ENCODE assay signal across 8 cellular contexts in the genomic region with DNA sequence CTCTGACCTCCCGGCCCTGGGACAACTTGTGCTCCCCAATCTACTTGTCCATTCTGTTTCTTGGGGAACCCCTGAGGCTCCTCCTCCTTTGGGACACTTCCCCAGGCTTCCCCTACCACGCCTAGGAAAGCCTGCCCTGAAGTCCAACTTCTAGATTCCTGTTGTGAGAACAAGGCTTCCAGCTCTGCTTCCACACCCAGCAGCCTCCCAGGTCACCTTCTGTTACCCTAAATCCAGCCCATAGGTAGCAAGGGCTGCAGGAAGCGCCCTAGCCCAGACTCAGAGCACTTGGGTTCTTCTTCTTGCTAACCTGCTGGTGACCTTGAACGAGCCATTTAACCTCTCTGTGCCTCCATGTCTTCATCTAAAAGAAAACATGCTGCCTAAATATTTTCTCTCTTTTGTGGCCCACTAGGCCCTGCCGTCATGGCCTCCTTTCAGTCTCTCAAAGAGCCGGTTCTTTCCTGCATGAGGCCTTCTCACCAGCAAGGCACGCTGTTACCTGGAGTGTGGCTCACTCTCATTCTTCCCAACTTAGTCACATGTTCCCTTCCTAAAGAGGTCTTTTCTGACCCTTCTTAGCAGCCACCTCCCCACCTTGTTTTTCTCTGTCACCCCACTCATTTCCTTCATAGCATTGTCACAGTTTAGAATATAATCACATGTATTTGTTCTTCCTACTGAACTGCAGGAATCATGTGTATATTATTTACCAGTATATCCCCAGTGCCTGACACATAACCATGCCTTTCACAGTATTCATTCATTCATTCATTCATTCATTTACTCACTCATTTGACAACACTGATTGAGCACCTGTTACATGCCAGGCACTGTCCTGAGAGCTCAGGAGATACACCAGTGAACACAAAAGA. TPM values are rescaled to one million over a fixed set of nuclear protein-coding genes. Genes with fewer than 3 reads are reported as not detected.
DNase-seq lines count a peak whose midpoint lies in the region; ATAC-seq and TF ChIP-seq lines count a peak whose summit lies in the region.

No MANE protein-coding gene starts in this region.

- no peak for DNase-seq in heart right ventricle
- DNase-seq in Right ventricle myocardium inferior (ENCODE audit: missing footprints): no peak
- DNase-seq in astrocyte of the spinal cord (ENCODE audit: low read depth, low spot score): no peak
- no peak for DNase-seq in lower lobe of right lung
- DNase-seq in AML-193 (lab: John Stamatoyannopoulos, UW): no peak
- no peak for DNase-seq in posterior cingulate gyrus
- no peak for DNase-seq in NCI-H1930 (lab: John Stamatoyannopoulos, UW)

- H3K9me3 ChIP-seq in heart right ventricle (no peaks in the 10 kb centered on the region), lower lobe of right lung (no peaks in the 10 kb centered on the region)

- in situ Hi-C loops in astrocyte of the spinal cord (cut with HindIII; ENCODE audit: low sequenced_read_pairs): no loop called here

- peak overlapping the region; percentile 89 to 99 (median 98) for H3K27ac ChIP-seq in heart right ventricle
- peak overlapping the region; percentile 100 for H3K27ac ChIP-seq in lower lobe of right lung
- H3K27ac ChIP-seq in urinary bladder (ENCODE audit: low read depth): no peak overlapping the region

- peaks cover 0 to 27% (median 12%) of the 10 kb centered on the region in 9 donors for H3K36me3 ChIP-seq in heart right ventricle
- peaks cover 19% of the 10 kb centered on the region for H3K36me3 ChIP-seq in lower lobe of right lung
- no peaks in the 10 kb centered on the region for H3K36me3 ChIP-seq in urinary bladder (ENCODE audit: insufficient read depth)

- TF ChIP-seq CTCF in heart right ventricle (IDR thresholded peaks at IDR 0.05): no peak
- no peak for TF ChIP-seq CTCF in astrocyte of the spinal cord (IDR thresholded peaks at IDR 0.05; ENCODE audit: low read depth, low read length)
- TF ChIP-seq CTCF in lower lobe of right lung (IDR thresholded peaks at IDR 0.05): no peak

- H3K4me3 ChIP-seq in heart right ventricle: peak overlapping the region; percentile 62 to 97 (median 90)
- H3K4me3 ChIP-seq in astrocyte of the spinal cord (ENCODE audit: low read depth, low read length): peak overlapping the region; percentile 89
- peak overlapping the region; percentile 88 for H3K4me3 ChIP-seq in lower lobe of right lung
- H3K4me3 ChIP-seq in urinary bladder (ENCODE audit: low read depth, low read length): peak overlapping the region; percentile 78

- 35 to 44% methylated on average over 7 of the region's 7 CpGs for WGBS in heart right ventricle, 2 donors
- 55% methylated on average over 7 of the region's 7 CpGs for WGBS in urinary bladder

- peaks cover 11 to 82% (median 63%) of the 10 kb centered on the region in 9 donors for H3K4me1 ChIP-seq in heart right ventricle
- H3K4me1 ChIP-seq in lower lobe of right lung: peaks cover 69% of the 10 kb centered on the region
- peaks cover 6% of the 10 kb centered on the region for H3K4me1 ChIP-seq in urinary bladder (ENCODE audit: insufficient read depth)

- H3K27me3 ChIP-seq in heart right ventricle (no peaks in the 10 kb centered on the region), lower lobe of right lung (ENCODE audit: low read depth) (no peaks in the 10 kb centered on the region)

- ATAC-seq in heart right ventricle (no peak), Right ventricle myocardium inferior (no peak), lower lobe of right lung (peak in 1 of 2 donors; percentile 20)

- intact Hi-C loops in heart right ventricle (cut with DNase I): loop anchor here in 6 of 10 donors (2.0 to 5.0 kb wide), 2 partner anchors 34 to 35 kb away; no protein-coding TSS in a partner anchor
- intact Hi-C loops in Right ventricle myocardium inferior (cut with DNase I): loop anchor here (5.0 kb wide), 1 partner anchor 134 kb away; a partner anchor contains a TSS
- intact Hi-C loops in lower lobe of right lung (cut with DNase I): loop anchor here (5.0 kb wide), 1 partner anchor 34 kb away; no protein-coding TSS in a partner anchor
- intact Hi-C loops in posterior cingulate gyrus (cut with DNase I): loop anchor here (2.0 kb wide), 1 partner anchor 131 kb away; a partner anchor contains a TSS

RNA-seq across cellular contexts. Expression of a gene that starts 1.4 kb away (rescaled TPM):
- total RNA-seq in heart right ventricle (100 to 1,000 TPM in 1 of 10 donors, 10 to 100 TPM in 9; 65.6 to 104 (median 77.6) TPM), Right ventricle myocardium inferior (85.4 TPM), lower lobe of right lung (253 TPM), urinary bladder (117 TPM)
- polyA plus RNA-seq in heart right ventricle (100 to 1,000 TPM in 1 of 2 donors, 10 to 100 TPM in 1; 62.4 to 107 TPM), urinary bladder (91.4 TPM)

RNA-seq across cellular contexts. Expression of a gene that starts 48.3 kb away (rescaled TPM):
- total RNA-seq in heart right ventricle (not detected), Right ventricle myocardium inferior (not detected), lower lobe of right lung (70.6 TPM), urinary bladder (1.6 TPM)
- polyA plus RNA-seq in heart right ventricle (under 1 TPM in 1 of 2 donors, not detected in 1; 0.10 TPM), urinary bladder (11.9 TPM)

Comparison
In these comparisons a context has a peak if more than half of its experiments do, and no peak if none do; other contexts are left out.
1. RNA of a gene that starts 48.3 kb away (total RNA-seq): 70.6 TPM in lower lobe of right lung (single experiment); 1.6 TPM in urinary bladder (single experiment), not detected in heart right ventricle and not detected in Right ventricle myocardium inferior (single experiment); every median in the first group is over 10 times any median in the second.
2. Peak in every context shown above with its lines, with median percentiles within 50 percentile points of each other: H3K4me3 ChIP-seq.